Comparison of ENCODE assay signal across 15 cellular contexts in the genomic region with DNA sequence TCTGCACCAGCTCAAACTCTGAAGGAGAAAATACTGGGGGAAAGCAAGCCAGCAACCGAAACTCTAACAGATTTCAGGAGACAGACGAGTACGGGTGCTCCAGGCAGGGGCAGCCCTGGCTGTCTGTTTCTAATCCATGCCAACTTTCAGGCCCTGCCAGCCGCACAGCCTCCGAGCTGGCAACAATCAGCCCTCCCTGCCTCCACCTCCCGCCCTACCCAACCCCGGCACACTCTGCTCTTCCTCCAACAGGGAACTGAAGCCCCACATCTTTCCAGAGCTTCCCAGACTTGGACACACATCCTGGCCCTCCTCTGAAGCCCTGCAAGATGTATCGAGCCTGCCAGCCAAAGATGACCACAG.
A peak's percentile ranks its signal among the peaks of the same experiment; 100 is the strongest.
DNase-seq lines count a peak whose midpoint lies in the region; ATAC-seq, FAIRE-seq and TF ChIP-seq lines count a peak whose summit lies in the region.
"Had no signal": no experiment of that assay in that cellular context is flagged by ENCODE, and none has a peak within 500 bp of the region (broad histone marks: within the 10 kb centered on the region; RNA-seq: fewer than 3 reads in every experiment).

No MANE protein-coding gene starts in this region.

- no peaks in the 10 kb centered on the region for H3K9me3 ChIP-seq in kidney (ENCODE audit: control insufficient read depth in 1 of 2, low read length in 2 of 2)
- no peaks in the 10 kb centered on the region for H3K9me3 ChIP-seq in testis
- H3K9me3 ChIP-seq in esophagus squamous epithelium = no peaks in the 10 kb centered on the region
- H3K9me3 ChIP-seq: BE2C, Caco-2 had no signal

- in situ Hi-C loops in G401 (cut with HindIII; ENCODE audit: low sequenced_read_pairs) = no loop called here

- no peak overlapping the region for H3K9ac ChIP-seq in kidney (ENCODE audit: low read length in 2 of 2)

- H3K4me1 ChIP-seq in kidney (ENCODE audit: control insufficient read depth in 1 of 2, insufficient read depth in 1 of 2, low read depth in 1 of 2, low read length in 2 of 2) (no peaks in the 10 kb centered on the region), testis (peaks cover 7% of the 10 kb centered on the region), esophagus squamous epithelium (no peaks in the 10 kb centered on the region)
- H3K4me1 ChIP-seq: BE2C, Caco-2 had no signal

- DNase-seq in G401 (ENCODE audit: low spot score) = peak; percentile 79
- DNase-seq in cerebellar cortex (ENCODE audit: low spot score) = peak; percentile 73
- peak; percentile 29 for DNase-seq in kidney
- no peak for DNase-seq in testis
- DNase-seq in esophagus squamous epithelium (lab: John Stamatoyannopoulos, UW) = no peak
- no peak for DNase-seq in foreskin fibroblast
- DNase-seq: BE2C, Caco-2, DND-41, GF-D8, H9, IMR-90 had no signal

- H3K27me3 ChIP-seq in testis = no peaks in the 10 kb centered on the region
- peaks cover 0 to 12% (median 0%) of the 10 kb centered on the region in 4 donors for H3K27me3 ChIP-seq in esophagus squamous epithelium
- H3K27me3 ChIP-seq: BE2C had no signal

- H3K36me3 ChIP-seq in kidney (ENCODE audit: control insufficient read depth in 1 of 2, insufficient read depth in 2 of 2, low read length in 2 of 2) = no peaks in the 10 kb centered on the region
- no peaks in the 10 kb centered on the region for H3K36me3 ChIP-seq in testis (ENCODE audit: low read depth, missing control alignments)
- H3K36me3 ChIP-seq in esophagus squamous epithelium = no peaks in the 10 kb centered on the region
- H3K36me3 ChIP-seq: BE2C had no signal

- TF ChIP-seq CTCF in kidney (IDR thresholded peaks at IDR 0.05; ENCODE audit: borderline replicate concordance, extremely low read depth, insufficient read depth) (no peak), testis (IDR thresholded peaks at IDR 0.05) (no peak), esophagus squamous epithelium (IDR thresholded peaks at IDR 0.05) (no peak), foreskin fibroblast (IDR thresholded peaks at IDR 0.05; ENCODE audit: low read depth, low read length) (no peak)

- FAIRE-seq in kidney (lab: Jason Lieb, UNC) = no peak
- FAIRE-seq: A204.1 had no signal

- intact Hi-C loops in kidney (cut with DNase I) (no loop called here), testis (cut with DNase I; ENCODE audit: low total_unique reads) (no loop called here), esophagus squamous epithelium (cut with DNase I) (no loop called here)

- H3K4me3 ChIP-seq in kidney (ENCODE audit: low read length in 2 of 2) (no peak overlapping the region), testis (no peak overlapping the region), esophagus squamous epithelium (no peak overlapping the region), foreskin fibroblast (ENCODE audit: low read depth in 1 of 2, low read length in 2 of 2) (no peak overlapping the region)
- H3K4me3 ChIP-seq: GM23338 had no signal

- TF ChIP-seq POLR2A in testis (IDR thresholded peaks at IDR 0.05) (no peak), esophagus squamous epithelium (IDR thresholded peaks at IDR 0.05) (no peak)

- WGBS in testis, 2 donors = 60 to 77% methylated on average over 5 to 8 of the region's 8 CpGs
- 47 to 50% methylated on average over 5 to 6 of the region's 8 CpGs for WGBS in esophagus squamous epithelium, 2 donors

- no peak for ATAC-seq in activated CD4-positive, CD25-positive, alpha-beta regulatory T cell treated with anti-CD3 and anti-CD28 coated beads, Interleukin-2, amount 50 U/mL, for 24 hours
- ATAC-seq: GM23338 had no signal

- H3K27ac ChIP-seq in kidney (ENCODE audit: low read depth in 2 of 2, low read length in 2 of 2) (no peak overlapping the region), testis (peak overlapping the region; percentile 55 to 61), esophagus squamous epithelium (no peak overlapping the region)

Comparison
In these comparisons a context has a peak if more than half of its experiments do, and no peak if none do; other contexts are left out.
1. DNase-seq: peak in G401 (single experiment), cerebellar cortex (single experiment) and kidney (single experiment); none in testis (single experiment), esophagus squamous epithelium (single experiment) and foreskin fibroblast (0 of 2).
2. H3K27ac ChIP-seq: peak in testis (2 of 2); none in kidney (0 of 2) and esophagus squamous epithelium (0 of 4).